ENCODE assay signal across 25 cellular contexts in the genomic region with DNA sequence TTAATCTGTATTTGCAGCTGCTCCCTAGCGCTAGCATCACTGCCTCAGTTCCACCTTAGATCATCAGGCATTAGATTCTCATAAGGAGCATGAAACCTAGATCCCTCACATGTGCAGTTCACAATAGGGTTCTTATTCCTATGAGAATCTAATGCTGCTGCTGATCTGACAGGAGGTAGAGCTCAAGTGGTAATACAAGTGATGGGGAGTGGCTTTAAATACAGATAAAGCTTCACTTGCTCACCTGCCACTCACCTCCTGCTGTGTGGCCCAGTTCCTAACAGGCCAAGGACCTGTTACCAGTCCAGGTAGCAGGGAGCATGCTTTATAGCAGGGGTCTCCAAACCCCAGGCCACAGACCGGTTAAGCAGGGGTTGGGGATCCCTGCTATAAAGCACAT.
"Had no signal": no experiment of that assay in that cellular context is flagged by ENCODE, and none has a peak within 500 bp of the region (broad histone marks: within the 10 kb centered on the region; RNA-seq: fewer than 3 reads in every experiment).

No MANE protein-coding gene starts in this region.

- H3K9me3 Mint-ChIP-seq: dendritic cell treated with granulocyte-macrophage colony-stimulating factor and Interleukin-4, amounts not matched to agents 40 ng/mL and 50 ng/mL, for 4 days; effector memory CD8-positive, alpha-beta T cell; endodermal cell; mesothelial cell of epicardium; naive B cell had no signal

- H3K4me1 Mint-ChIP-seq: naive B cell had no signal

- H3K36me3 Mint-ChIP-seq: mesothelial cell of epicardium, naive B cell had no signal

- H3K4me3 Mint-ChIP-seq: dendritic cell treated with granulocyte-macrophage colony-stimulating factor and Interleukin-4, amounts not matched to agents 40 ng/mL and 50 ng/mL, for 4 days; effector memory CD8-positive, alpha-beta T cell; endodermal cell; mesothelial cell of epicardium; naive B cell had no signal

- H3K9me3 ChIP-seq: colonic mucosa, esophagus squamous epithelium, gastrocnemius medialis, heart right ventricle, left lung, lower lobe of right lung, mucosa of descending colon had no signal

- H3K27me3 Mint-ChIP-seq: dendritic cell treated with granulocyte-macrophage colony-stimulating factor and Interleukin-4, amounts not matched to agents 40 ng/mL and 50 ng/mL, for 4 days had no signal

- DNase-seq: colonic mucosa; cortex of kidney; effector CD8-positive, alpha-beta T cell; effector memory CD8-positive, alpha-beta T cell; endodermal cell; erythroblast; esophagus squamous epithelium; foreskin fibroblast; foreskin melanocyte; gastrocnemius medialis; glutamatergic neuron; head of caudate nucleus; heart right ventricle; hippocampal formation; left cardiac atrium; left lung; left ventricle myocardium superior; lower lobe of right lung; mesenchymal stem cell; mucosa of descending colon; naive B cell had no signal

- H3K27ac ChIP-seq: colonic mucosa, epithelial cell of prostate, esophagus squamous epithelium, gastrocnemius medialis, heart right ventricle, left lung, lower lobe of right lung had no signal

- H3K4me1 ChIP-seq: colonic mucosa, gastrocnemius medialis had no signal

- H3K36me3 ChIP-seq: colonic mucosa, esophagus squamous epithelium, gastrocnemius medialis, heart right ventricle, left lung, lower lobe of right lung had no signal

- H3K4me3 ChIP-seq: colonic mucosa, esophagus squamous epithelium, gastrocnemius medialis, heart right ventricle, left lung, lower lobe of right lung, mucosa of descending colon had no signal

- ATAC-seq: effector memory CD8-positive, alpha-beta T cell; esophagus mucosa; gastrocnemius medialis; heart right ventricle; left cardiac atrium; left lung; left ventricle myocardium superior; lower lobe of right lung; mucosa of descending colon had no signal

- H3K27ac Mint-ChIP-seq: dendritic cell treated with granulocyte-macrophage colony-stimulating factor and Interleukin-4, amounts not matched to agents 40 ng/mL and 50 ng/mL, for 4 days; effector memory CD8-positive, alpha-beta T cell; endodermal cell; mesothelial cell of epicardium; naive B cell had no signal
